ENCODE assay signal across 16 cellular contexts in the genomic region with DNA sequence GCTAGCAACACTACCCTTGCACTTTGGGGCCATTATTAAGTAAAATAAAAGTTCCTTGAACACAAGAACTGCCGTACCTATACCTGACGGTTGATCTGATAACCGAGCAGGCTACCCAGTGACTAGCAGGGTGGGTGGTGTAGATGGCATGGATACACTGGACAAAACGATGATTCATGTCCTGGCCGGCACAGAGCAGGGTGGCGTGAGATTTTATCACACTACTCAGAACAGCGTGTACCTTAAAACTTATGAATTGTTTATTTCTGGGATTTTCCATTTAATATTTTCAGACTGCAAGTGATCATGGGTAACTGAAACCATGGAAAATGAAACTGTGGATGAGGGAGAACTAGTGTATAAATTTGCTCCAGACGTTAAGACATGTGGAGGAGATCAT. TPM values are rescaled to one million over a fixed set of nuclear protein-coding genes. Genes with fewer than 3 reads are reported as not detected.
DNase-seq lines count a peak whose midpoint lies in the region; ATAC-seq and TF ChIP-seq lines count a peak whose summit lies in the region.
"Had no signal": no experiment of that assay in that cellular context is flagged by ENCODE, and none has a peak within 500 bp of the region (broad histone marks: within the 10 kb centered on the region; RNA-seq: fewer than 3 reads in every experiment).

No MANE protein-coding gene starts in this region.

- H2AFZ ChIP-seq in Karpas-422 (ENCODE audit: low read length) = no peak overlapping the region

- DNase-seq in HT-29 (ENCODE audit: low spot score) (peak; percentile 89), ascending aorta (ENCODE audit: low spot score in 2 of 2) (peak; percentile 12 to 70), foreskin keratinocyte (peak in 1 of 2 donors; percentile 46), testis (peak; percentile 54), 8988T (no peak), Karpas-422 (no peak)
- no peak for DNase-seq in stimulated activated CD4-positive, alpha-beta T cell treated with anti-CD3 and anti-CD28 coated beads, Interleukin-4, amount 100 ng/mL, for 24 hours
- DNase-seq: activated CD4-positive, alpha-beta T cell treated with anti-CD3 and anti-CD28 coated beads, Interleukin-2, amount 10 ng/mL, durations not matched to agents 24 days and 14 days; aorta; CD8-positive, alpha-beta T cell; heart left ventricle; left ventricle myocardium superior; NCI-H1417; NCI-H446 treated with DMSO at 0.1 percent for 48 hours; T-helper 17 cell had no signal

- H3K4me3 ChIP-seq in ascending aorta (no peak overlapping the region), testis (no peak overlapping the region), Karpas-422 (ENCODE audit: low read length) (no peak overlapping the region)
- H3K4me3 ChIP-seq: heart left ventricle had no signal

- no peaks in the 10 kb centered on the region for H3K9me3 ChIP-seq in ascending aorta
- no peaks in the 10 kb centered on the region for H3K9me3 ChIP-seq in testis
- H3K9me3 ChIP-seq in Karpas-422 (ENCODE audit: low read length) = no peaks in the 10 kb centered on the region
- H3K9me3 ChIP-seq: heart left ventricle had no signal

- H3K27me3 ChIP-seq in ascending aorta (no peaks in the 10 kb centered on the region), foreskin keratinocyte (peaks cover 19% of the 10 kb centered on the region), testis (no peaks in the 10 kb centered on the region), Karpas-422 (ENCODE audit: low read length) (no peaks in the 10 kb centered on the region)
- H3K27me3 ChIP-seq: heart left ventricle had no signal

- no peaks in the 10 kb centered on the region for H3K79me2 ChIP-seq in Karpas-422 (ENCODE audit: low read length)

- peak overlapping the region in 1 of 2 donors; percentile 59 for H3K27ac ChIP-seq in ascending aorta
- H3K27ac ChIP-seq in foreskin keratinocyte = no peak overlapping the region
- H3K27ac ChIP-seq in testis = peak overlapping the region in 1 of 2 donors; percentile 69
- H3K27ac ChIP-seq in Karpas-422 (ENCODE audit: low read length) = no peak overlapping the region
- H3K27ac ChIP-seq: heart left ventricle had no signal

- ATAC-seq in foreskin keratinocyte = peak; percentile 46
- no peak for ATAC-seq in GM18519 (IDR thresholded peaks at IDR 0.05; ENCODE audit: low FRiP score, unreplicated experiment)
- ATAC-seq: CD8-positive, alpha-beta T cell; heart left ventricle; left ventricle myocardium superior; T-helper 17 cell had no signal

- 42 to 56% methylated on average over 8 of the region's 8 CpGs for WGBS in testis, 2 donors

- intact Hi-C loops in ascending aorta (cut with DNase I) = no loop called here
- intact Hi-C loops in testis (cut with DNase I; ENCODE audit: low total_unique reads) = no loop called here

- no peaks in the 10 kb centered on the region for H4K20me1 ChIP-seq in Karpas-422 (ENCODE audit: insufficient read depth, low read depth, low read length)

- no peak overlapping the region for H3K9ac ChIP-seq in Karpas-422 (ENCODE audit: low read length)

- no peaks in the 10 kb centered on the region for H3K36me3 ChIP-seq in ascending aorta
- no peaks in the 10 kb centered on the region for H3K36me3 ChIP-seq in testis (ENCODE audit: low read depth, missing control alignments)
- H3K36me3 ChIP-seq in Karpas-422 (ENCODE audit: insufficient read depth, low read length) = no peaks in the 10 kb centered on the region
- H3K36me3 ChIP-seq: heart left ventricle had no signal

- TF ChIP-seq CTCF in ascending aorta (IDR thresholded peaks at IDR 0.05) = no peak
- TF ChIP-seq CTCF in foreskin keratinocyte (conservative IDR thresholded peaks at IDR 0.05) = no peak
- TF ChIP-seq CTCF in testis (IDR thresholded peaks at IDR 0.05) = no peak

- H3K4me2 ChIP-seq in Karpas-422 (ENCODE audit: low read depth, low read length, poor library complexity, severe bottlenecking) = no peak overlapping the region

- H3K4me1 ChIP-seq in ascending aorta (no peaks in the 10 kb centered on the region), foreskin keratinocyte (peaks cover 7% of the 10 kb centered on the region), testis (no peaks in the 10 kb centered on the region), Karpas-422 (ENCODE audit: low read length) (no peaks in the 10 kb centered on the region)
- H3K4me1 ChIP-seq: heart left ventricle had no signal

- no peak for TF ChIP-seq POLR2A in testis (IDR thresholded peaks at IDR 0.05)

- no peaks in the 10 kb centered on the region for H3K9me2 ChIP-seq in Karpas-422 (replicated peaks; ENCODE audit: insufficient read depth, low read length)

RNA-seq across cellular contexts. Expression of gene MSI2, which starts 41.0 kb away (rescaled TPM):
- total RNA-seq in HT-29 (2014; rRNA removed; shearing (Covaris generic)) = 55.8 and 61.2 TPM in 2 replicates
- 11.7 TPM for total RNA-seq in ascending aorta
- total RNA-seq in foreskin keratinocyte = 18.4 and 18.8 TPM in 2 replicates
- polyA plus RNA-seq in foreskin keratinocyte = 9.0 and 11.1 TPM in 2 replicates
- total RNA-seq in testis = 100 to 1,000 TPM in 1 of 2 donors, 10 to 100 TPM in 1; 76.6 to 106 TPM
- 46.5 TPM for polyA plus RNA-seq in testis (ENCODE audit: insufficient read depth, low read depth, low replicate concordance)
- total RNA-seq in Karpas-422 (2014; rRNA removed; shearing (Covaris generic); ENCODE audit: low replicate concordance) = 169 and 170 TPM in 2 replicates

Comparison
In these comparisons a context has a peak if more than half of its experiments do, and no peak if none do; other contexts are left out.
1. DNase-seq: peak in HT-29 (single experiment), ascending aorta (2 of 2) and testis (single experiment); none in 8988T (single experiment), stimulated activated CD4-positive, alpha-beta T cell treated with anti-CD3 and anti-CD28 coated beads, Interleukin-4, amount 100 ng/mL, for 24 hours (single experiment) and Karpas-422 (single experiment).